Comparison of ENCODE assay signal across 15 cellular contexts in genomic region chr1:21012937-21013336, GRCh38.
DNase-seq lines count a peak whose midpoint lies in the region; ATAC-seq and TF ChIP-seq lines count a peak whose summit lies in the region.
"Had no signal": no experiment of that assay in that cellular context is flagged by ENCODE, and none has a peak within 500 bp of the region (broad histone marks: within the 10 kb centered on the region; RNA-seq: fewer than 3 reads in every experiment).

No MANE protein-coding gene starts in this region.

- H3K27ac ChIP-seq in RWPE1, result no peak overlapping the region

- peak; percentile 64 for DNase-seq in AG08395 (ENCODE audit: low spot score)
- DNase-seq in RPMI7951 (ENCODE audit: low read depth), result peak; percentile 93
- DNase-seq in glomerular visceral epithelial cell (ENCODE audit: extremely low spot score), result peak; percentile 55
- peak; percentile 48 for DNase-seq in non-pigmented ciliary epithelial cell (ENCODE audit: low read depth)
- DNase-seq in RWPE1 (ENCODE audit: low spot score), result no peak
- DNase-seq in COLO668 (lab: John Stamatoyannopoulos, UW; ENCODE audit: unreplicated experiment), result no peak
- DNase-seq in stimulated activated CD4-positive, alpha-beta T cell treated with anti-CD3 and anti-CD28 coated beads, Interleukin-15, amount 100 ng/mL, for 24 hours, result no peak
- DNase-seq: activated naive CD4-positive, alpha-beta T cell; erythroblast; KG1; NCI-H1436; NCI-H774; SIG-M5; small intestine had no signal

- ATAC-seq in GM21381 (IDR thresholded peaks at IDR 0.05; ENCODE audit: unreplicated experiment), result no peak

- CTCF ChIA-PET in RWPE1 (lab: Yijun Ruan, JAX), result no interaction called here

- POLR2A ChIA-PET in RWPE1 (lab: Yijun Ruan, JAX; ENCODE audit: low non-redundant PET), result interaction anchor here (0.6 kb wide), 1 partner anchor 31 kb away, joined by 3 read pairs; no protein-coding TSS in a partner anchor

- TF ChIP-seq CTCF in RWPE1 (conservative IDR thresholded peaks at IDR 0.05; ENCODE audit: low read depth), result no peak

Comparison
In these comparisons a context has a peak if more than half of its experiments do, and no peak if none do; other contexts are left out.
1. DNase-seq: peak in AG08395 (single experiment), RPMI7951 (single experiment), glomerular visceral epithelial cell (single experiment) and non-pigmented ciliary epithelial cell (single experiment); none in RWPE1 (single experiment), COLO668 (single experiment) and stimulated activated CD4-positive, alpha-beta T cell treated with anti-CD3 and anti-CD28 coated beads, Interleukin-15, amount 100 ng/mL, for 24 hours (single experiment).